8 cellular contexts compared by ENCODE assay signal in the genomic region with DNA sequence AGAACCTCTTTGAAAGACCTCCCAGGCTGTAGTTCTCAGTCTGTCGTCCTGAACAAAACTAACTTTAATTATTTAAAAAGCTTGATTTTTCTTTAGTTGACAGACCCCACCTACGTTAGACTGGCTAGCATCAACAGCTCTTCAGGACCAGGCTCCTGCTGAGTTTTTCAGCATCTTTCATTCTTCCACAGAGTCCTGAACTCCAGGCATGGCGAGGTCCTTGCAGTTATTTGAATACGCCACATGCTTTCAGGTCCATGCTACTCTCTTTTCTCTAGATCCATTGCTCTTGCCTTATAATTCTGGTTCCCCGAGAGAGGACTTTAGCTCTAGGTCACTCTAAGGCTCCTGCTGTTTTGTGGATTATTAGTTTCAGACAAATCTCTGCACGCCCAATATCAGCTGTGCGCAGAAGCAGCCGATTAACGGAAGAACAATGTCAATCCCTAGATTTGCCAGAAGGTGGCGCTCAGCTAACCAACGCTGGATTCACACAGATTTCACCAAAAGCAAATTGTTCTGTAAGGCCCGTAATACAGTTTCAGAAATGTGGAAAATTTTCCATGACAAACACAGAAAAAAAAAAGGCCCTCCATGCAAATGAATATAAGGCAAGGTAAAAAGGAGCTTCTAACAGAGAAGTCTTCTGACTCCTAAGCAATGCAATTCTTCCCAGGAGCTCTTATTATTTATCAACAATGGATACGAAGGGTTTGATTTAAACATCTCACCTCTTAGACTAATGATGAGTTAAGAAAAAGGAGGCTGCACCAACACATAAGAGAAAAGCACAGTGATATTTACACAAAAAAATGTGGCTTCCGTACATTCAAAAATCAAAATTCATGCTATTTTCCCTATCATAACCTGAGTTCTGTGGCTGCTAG. TPM values are rescaled to one million over a fixed set of nuclear protein-coding genes. Genes with fewer than 3 reads are reported as not detected.
DNase-seq lines count a peak whose midpoint lies in the region; ATAC-seq and TF ChIP-seq lines count a peak whose summit lies in the region.

No MANE protein-coding gene starts in this region.

- DNase-seq in SIG-M5 treated with dmso at 0.1 percent for 504 hours (lab: John Stamatoyannopoulos, UW; ENCODE audit: unreplicated experiment) (peak; percentile 21), SIG-M5 (lab: John Stamatoyannopoulos, UW) (no peak), MV-4-11 (lab: John Stamatoyannopoulos, UW) (peak; percentile 34), fibroblast of lung (ENCODE audit: low read depth in 2 of 2) (peak; percentile 50 to 72), neural progenitor cell (ENCODE audit: low spot score) (peak; percentile 59), uterus (peak in 1 of 2 donors; percentile 53)
- DNase-seq in activated CD4-positive, alpha-beta T cell treated with anti-CD3 and anti-CD28 coated beads, Interleukin-2, amount 50 U/mL, for 1 hour = peak; percentile 21

- TF ChIP-seq CTCF in fibroblast of lung (conservative IDR thresholded peaks at IDR 0.05 in 1 of 2, IDR thresholded peaks at IDR 0.05 in 1 of 2; ENCODE audit: low read depth in 1 of 2, low read length in 2 of 2) (peak; percentile 73 to 84), neural progenitor cell (IDR thresholded peaks at IDR 0.05) (peak; percentile 72), uterus (IDR thresholded peaks at IDR 0.05) (peak; percentile 44 to 73 (median 62))

- H3K27ac ChIP-seq in fibroblast of lung (ENCODE audit: insufficient read depth, low read length) (no peak overlapping the region), neural progenitor cell (no peak overlapping the region), uterus (no peak overlapping the region)

- H3F3A ChIP-seq in neural progenitor cell (ENCODE audit: low read depth) = no peaks in the 10 kb centered on the region

- no peak for ATAC-seq in GM21737 (IDR thresholded peaks at IDR 0.05; ENCODE audit: unreplicated experiment)

- peaks cover 4% of the 10 kb centered on the region for H3K4me1 Mint-ChIP-seq in neural progenitor cell

- H3K4me2 ChIP-seq in fibroblast of lung (ENCODE audit: extremely low read depth, insufficient read depth, low read length) (no peak overlapping the region), neural progenitor cell (no peak overlapping the region)

- H3K36me3 Mint-ChIP-seq in neural progenitor cell = no peaks in the 10 kb centered on the region

- no peaks in the 10 kb centered on the region for H3K79me2 ChIP-seq in fibroblast of lung (ENCODE audit: control insufficient read depth, insufficient read depth, low read length)
- no peaks in the 10 kb centered on the region for H3K79me2 ChIP-seq in neural progenitor cell (ENCODE audit: low read depth)

- no peaks in the 10 kb centered on the region for H3K27me3 Mint-ChIP-seq in neural progenitor cell (ENCODE audit: insufficient read depth, low read depth)

- H2AFZ ChIP-seq in fibroblast of lung (ENCODE audit: low read length) = no peak overlapping the region
- H2AFZ ChIP-seq in neural progenitor cell (replicated peaks) = peak overlapping the region; percentile 59

- H3K4me3 Mint-ChIP-seq in neural progenitor cell = no peak overlapping the region

- no peak overlapping the region for H3K4me3 ChIP-seq in fibroblast of lung (replicated peaks in 1 of 4; ENCODE audit: control extremely low read depth in 1 of 4, insufficient read depth in 1 of 4, low read depth in 3 of 4, low read length in 4 of 4)
- H3K4me3 ChIP-seq in neural progenitor cell = no peak overlapping the region
- H3K4me3 ChIP-seq in uterus = no peak overlapping the region

- H3K9me3 ChIP-seq in fibroblast of lung (ENCODE audit: control insufficient read depth, insufficient read depth, low read depth, low read length) (no peaks in the 10 kb centered on the region), neural progenitor cell (ENCODE audit: low read depth) (no peaks in the 10 kb centered on the region), uterus (no peaks in the 10 kb centered on the region)

- intact Hi-C loops in uterus (cut with DNase I; ENCODE audit: low total_unique reads) = no loop called here

- H4K20me1 ChIP-seq in fibroblast of lung (ENCODE audit: control insufficient read depth, extremely low read depth, insufficient read depth, low read length) (no peaks in the 10 kb centered on the region), neural progenitor cell (ENCODE audit: low read depth) (no peaks in the 10 kb centered on the region)

- no peaks in the 10 kb centered on the region for H3K4me1 ChIP-seq in fibroblast of lung (ENCODE audit: control insufficient read depth, extremely low read depth, insufficient read depth, low read length)
- no peaks in the 10 kb centered on the region for H3K4me1 ChIP-seq in neural progenitor cell
- H3K4me1 ChIP-seq in uterus = no peaks in the 10 kb centered on the region

- TF ChIP-seq POLR2A in uterus (IDR thresholded peaks at IDR 0.05) = no peak

- H3K27me3 ChIP-seq in fibroblast of lung (ENCODE audit: control insufficient read depth, insufficient read depth, low read length) = no peaks in the 10 kb centered on the region
- no peaks in the 10 kb centered on the region for H3K27me3 ChIP-seq in neural progenitor cell
- no peaks in the 10 kb centered on the region for H3K27me3 ChIP-seq in uterus

- H3K9ac ChIP-seq in fibroblast of lung (ENCODE audit: insufficient read depth, low read length) = no peak overlapping the region
- no peak overlapping the region for H3K9ac ChIP-seq in neural progenitor cell

- no peaks in the 10 kb centered on the region for H3K36me3 ChIP-seq in fibroblast of lung (ENCODE audit: control insufficient read depth, insufficient read depth, low read length)
- H3K36me3 ChIP-seq in neural progenitor cell = no peaks in the 10 kb centered on the region
- no peaks in the 10 kb centered on the region for H3K36me3 ChIP-seq in uterus

- no peaks in the 10 kb centered on the region for H3K9me3 Mint-ChIP-seq in neural progenitor cell

- H3K27ac Mint-ChIP-seq in neural progenitor cell = no peak overlapping the region

RNA-seq across cellular contexts. Expression of gene BCO1, which starts 33.5 kb away (rescaled TPM):
- total RNA-seq in fibroblast of lung (under 0.01 and 0.26 TPM in 2 replicates), neural progenitor cell (ENCODE audit: low replicate concordance) (3.5 and 4.2 TPM in 2 replicates), uterus (1 to 10 TPM in 1 of 4 donors, under 1 TPM in 2, not detected in 1; 0.27 to 2.6 (median 0.97) TPM)
- 0.05 and 0.10 TPM in 2 replicates for polyA plus RNA-seq in fibroblast of lung
- polyA plus RNA-seq in fibroblast of lung (2012) = not detected in 2 replicates
- polyA minus RNA-seq in fibroblast of lung (ENCODE audit: low replicate concordance) = not detected in 2 replicates
